Comparison of ENCODE assay signal across 9 cellular contexts in genomic region chr6:30725713-30726505, GRCh38. TPM values are rescaled to one million over a fixed set of nuclear protein-coding genes. Genes with fewer than 3 reads are reported as not detected.
DNase-seq lines count a peak whose midpoint lies in the region; ATAC-seq and TF ChIP-seq lines count a peak whose summit lies in the region.
"Had no signal": no experiment of that assay in that cellular context is flagged by ENCODE, and none has a peak within 500 bp of the region (broad histone marks: within the 10 kb centered on the region; RNA-seq: fewer than 3 reads in every experiment).

No MANE protein-coding gene starts in this region.

- H3K4me1 Mint-ChIP-seq in activated T-cell treated with anti-CD3 and anti-CD28 coated beads, Interleukin-2, amount 50 U/mL, for 4 hours (ENCODE audit: low read depth) = peaks cover 39% of the 10 kb centered on the region
- H3K4me1 Mint-ChIP-seq in stimulated activated effector memory CD8-positive, alpha-beta T cell treated with anti-CD3 and anti-CD28 coated beads, Interleukin-12 subunit alpha, Interleukin-12 subunit beta, amount 100 ng/mL, for 72 hours = peaks cover 57% of the 10 kb centered on the region

- H3K36me3 Mint-ChIP-seq in activated T-cell treated with anti-CD3 and anti-CD28 coated beads, Interleukin-2, amount 50 U/mL, for 4 hours (ENCODE audit: insufficient read depth) = peaks cover 48% of the 10 kb centered on the region
- peaks cover 100% of the 10 kb centered on the region for H3K36me3 Mint-ChIP-seq in stimulated activated effector memory CD8-positive, alpha-beta T cell treated with anti-CD3 and anti-CD28 coated beads, Interleukin-12 subunit alpha, Interleukin-12 subunit beta, amount 100 ng/mL, for 72 hours

- peak overlapping the region; percentile 24 for H3K27ac ChIP-seq in OCI-LY1 (ENCODE audit: low read depth, low read length, poor library complexity, severe bottlenecking)

- H3K9me2 ChIP-seq in OCI-LY1 (ENCODE audit: low read depth, low read length) = no peaks in the 10 kb centered on the region

- H3K36me3 ChIP-seq in OCI-LY1 (ENCODE audit: insufficient read depth, low read length) = peaks cover 64% of the 10 kb centered on the region

- H3F3A ChIP-seq in OCI-LY1 (ENCODE audit: insufficient read depth, low read length) = peaks cover 39% of the 10 kb centered on the region

- DNase-seq in activated T-cell treated with anti-CD3 and anti-CD28 coated beads, Interleukin-2, amount 50 U/mL, for 48 hours = peak; percentile 59 to 63
- no peak for DNase-seq in activated T-cell treated with anti-CD3 and anti-CD28 coated beads, Interleukin-2, amount 50 U/mL, for 4 hours
- peak; percentile 23 for DNase-seq in dermis blood vessel endothelial cell
- no peak for DNase-seq in stimulated activated effector memory CD8-positive, alpha-beta T cell treated with anti-CD3 and anti-CD28 coated beads, Interleukin-12 subunit alpha, Interleukin-12 subunit beta, amount 100 ng/mL, for 72 hours (ENCODE audit: low spot score in 2 of 2)
- no peak for DNase-seq in activated CD4-positive, CD25-positive, alpha-beta regulatory T cell (lab: John Stamatoyannopoulos, UW)
- DNase-seq: KG1 had no signal

- no peak for ATAC-seq in activated T-cell treated with anti-CD3 and anti-CD28 coated beads, Interleukin-2, amount 50 U/mL, for 4 hours
- no peak for ATAC-seq in stimulated activated effector memory CD8-positive, alpha-beta T cell treated with anti-CD3 and anti-CD28 coated beads, Interleukin-12 subunit alpha, Interleukin-12 subunit beta, amount 100 ng/mL, for 72 hours
- ATAC-seq in HG03097 (IDR thresholded peaks at IDR 0.05; ENCODE audit: low FRiP score, unreplicated experiment) = no peak
- no peak for ATAC-seq in GM18517 (IDR thresholded peaks at IDR 0.05; ENCODE audit: unreplicated experiment)

- no peak overlapping the region for H3K4me3 ChIP-seq in OCI-LY1 (ENCODE audit: low read depth, low read length, poor library complexity, severe bottlenecking)

- no peak overlapping the region for H3K4me2 ChIP-seq in OCI-LY1 (ENCODE audit: low read length)

- no peaks in the 10 kb centered on the region for H3K9me3 ChIP-seq in OCI-LY1 (ENCODE audit: low read length)

- peaks cover 28% of the 10 kb centered on the region for H3K4me1 ChIP-seq in OCI-LY1 (ENCODE audit: insufficient read depth, low read length, severe bottlenecking)

- no peak for TF ChIP-seq CTCF in OCI-LY1 (IDR thresholded peaks at IDR 0.05; ENCODE audit: low read length)

- no peak overlapping the region for H3K4me3 Mint-ChIP-seq in activated T-cell treated with anti-CD3 and anti-CD28 coated beads, Interleukin-2, amount 50 U/mL, for 4 hours
- H3K4me3 Mint-ChIP-seq in stimulated activated effector memory CD8-positive, alpha-beta T cell treated with anti-CD3 and anti-CD28 coated beads, Interleukin-12 subunit alpha, Interleukin-12 subunit beta, amount 100 ng/mL, for 72 hours = no peak overlapping the region

- H3K27me3 ChIP-seq in OCI-LY1 (ENCODE audit: insufficient read depth, low read length) = no peaks in the 10 kb centered on the region

- no peak overlapping the region for H2AFZ ChIP-seq in OCI-LY1 (ENCODE audit: low read length)

- no peaks in the 10 kb centered on the region for H4K20me1 ChIP-seq in OCI-LY1 (ENCODE audit: insufficient read depth, low read length)

- H3K9ac ChIP-seq in OCI-LY1 (ENCODE audit: low read length) = no peak overlapping the region

- no peaks in the 10 kb centered on the region for H3K27me3 Mint-ChIP-seq in activated T-cell treated with anti-CD3 and anti-CD28 coated beads, Interleukin-2, amount 50 U/mL, for 4 hours (ENCODE audit: low read depth)

- no peaks in the 10 kb centered on the region for H3K9me3 Mint-ChIP-seq in activated T-cell treated with anti-CD3 and anti-CD28 coated beads, Interleukin-2, amount 50 U/mL, for 4 hours
- no peaks in the 10 kb centered on the region for H3K9me3 Mint-ChIP-seq in stimulated activated effector memory CD8-positive, alpha-beta T cell treated with anti-CD3 and anti-CD28 coated beads, Interleukin-12 subunit alpha, Interleukin-12 subunit beta, amount 100 ng/mL, for 72 hours

- H3K79me2 ChIP-seq in OCI-LY1 (ENCODE audit: insufficient read depth, low read length) = peaks cover 13% of the 10 kb centered on the region

- H3K27ac Mint-ChIP-seq in stimulated activated effector memory CD8-positive, alpha-beta T cell treated with anti-CD3 and anti-CD28 coated beads, Interleukin-12 subunit alpha, Interleukin-12 subunit beta, amount 100 ng/mL, for 72 hours = peak overlapping the region; percentile 96

RNA-seq across cellular contexts. Expression of gene TUBB, which starts 5.8 kb away (rescaled TPM):
- 1,000 to 10,000 TPM; 1,153 to 1,485 (median 1,301) TPM for total RNA-seq in activated T-cell treated with anti-CD3 and anti-CD28 coated beads, Interleukin-2, amount 50 U/mL, for 4 hours
- 301 and 692 TPM in 2 replicates for total RNA-seq in dermis blood vessel endothelial cell

RNA-seq across cellular contexts. Expression of gene MDC1, which starts 8.8 kb away (rescaled TPM):
- 10 to 100 TPM; 65.4 to 69.5 (median 65.8) TPM for total RNA-seq in activated T-cell treated with anti-CD3 and anti-CD28 coated beads, Interleukin-2, amount 50 U/mL, for 4 hours
- 6.3 and 12.5 TPM in 2 replicates for total RNA-seq in dermis blood vessel endothelial cell

RNA-seq across cellular contexts. Expression of gene FLOT1, which starts 16.6 kb away (rescaled TPM):
- total RNA-seq in activated T-cell treated with anti-CD3 and anti-CD28 coated beads, Interleukin-2, amount 50 U/mL, for 4 hours = 10 to 100 TPM; 93.0 to 98.1 (median 95.0) TPM
- total RNA-seq in dermis blood vessel endothelial cell = 71.5 and 124 TPM in 2 replicates

RNA-seq across cellular contexts. Expression of gene IER3, which starts 18.4 kb away (rescaled TPM):
- total RNA-seq in activated T-cell treated with anti-CD3 and anti-CD28 coated beads, Interleukin-2, amount 50 U/mL, for 4 hours = 100 to 1,000 TPM; 519 to 552 (median 531) TPM
- total RNA-seq in dermis blood vessel endothelial cell = 74.4 and 134 TPM in 2 replicates

RNA-seq across cellular contexts. Expression of gene NRM, which starts 35.1 kb away (rescaled TPM):
- 10 to 100 TPM in 2 of 3 donors, 1 to 10 TPM in 1; 9.7 to 10.5 (median 10.2) TPM for total RNA-seq in activated T-cell treated with anti-CD3 and anti-CD28 coated beads, Interleukin-2, amount 50 U/mL, for 4 hours
- 3.1 and 4.6 TPM in 2 replicates for total RNA-seq in dermis blood vessel endothelial cell

Comparison
In these comparisons a context has a peak if more than half of its experiments do, and no peak if none do; other contexts are left out.
1. DNase-seq: peak in activated T-cell treated with anti-CD3 and anti-CD28 coated beads, Interleukin-2, amount 50 U/mL, for 48 hours (2 of 2) and dermis blood vessel endothelial cell (single experiment); none in activated T-cell treated with anti-CD3 and anti-CD28 coated beads, Interleukin-2, amount 50 U/mL, for 4 hours (single experiment), stimulated activated effector memory CD8-positive, alpha-beta T cell treated with anti-CD3 and anti-CD28 coated beads, Interleukin-12 subunit alpha, Interleukin-12 subunit beta, amount 100 ng/mL, for 72 hours (0 of 2) and activated CD4-positive, CD25-positive, alpha-beta regulatory T cell (0 of 4).